ENCODE assay signal across 11 cellular contexts in genomic region chr12:66241061-66242043, GRCh38. TPM values are rescaled to one million over a fixed set of nuclear protein-coding genes. Genes with fewer than 3 reads are reported as not detected.
DNase-seq lines count a peak whose midpoint lies in the region; ATAC-seq and TF ChIP-seq lines count a peak whose summit lies in the region.
"Had no signal": no experiment of that assay in that cellular context is flagged by ENCODE, and none has a peak within 500 bp of the region (broad histone marks: within the 10 kb centered on the region; RNA-seq: fewer than 3 reads in every experiment).

No MANE protein-coding gene starts in this region.

- H3K9me3 ChIP-seq in PC-3 (ENCODE audit: low read length), result no peaks in the 10 kb centered on the region
- H3K9me3 ChIP-seq: gastrocnemius medialis had no signal

- H3K4me1 Mint-ChIP-seq in activated naive CD4-positive, alpha-beta T cell treated with anti-CD3 and anti-CD28 coated beads, Interleukin-2, amount 10 ng/mL, durations not matched to agents 7 days and 5 days, result no peaks in the 10 kb centered on the region

- no peaks in the 10 kb centered on the region for H3K36me3 Mint-ChIP-seq in activated naive CD4-positive, alpha-beta T cell treated with anti-CD3 and anti-CD28 coated beads, Interleukin-2, amount 10 ng/mL, durations not matched to agents 7 days and 5 days

- no peak overlapping the region for H2AFZ ChIP-seq in PC-3 (ENCODE audit: low read length)

- no peaks in the 10 kb centered on the region for H3K9me2 ChIP-seq in PC-3 (replicated peaks; ENCODE audit: low read length)

- no peak overlapping the region for H3K27ac Mint-ChIP-seq in activated naive CD4-positive, alpha-beta T cell treated with anti-CD3 and anti-CD28 coated beads, Interleukin-2, amount 10 ng/mL, durations not matched to agents 7 days and 5 days
- H3K27ac Mint-ChIP-seq: T-helper 2 cell treated with Interferon-gamma antibody and Interleukin-4, amounts not matched to agents 5 μg/mL and 100 μg/mL, for 36 hours had no signal

- intact Hi-C loops in PC-3 (cut with micrococcal nuclease), result no loop called here

- POLR2A ChIA-PET in PC-3 (lab: Charles Lee; ENCODE audit: unreplicated experiment), result no interaction called here

- H3K9ac ChIP-seq in PC-3 (ENCODE audit: low read length), result no peak overlapping the region

- H3K4me3 ChIP-seq in PC-3 (ENCODE audit: low read length) (no peak overlapping the region), retinal pigment epithelial cell (ENCODE audit: low read length) (no peak overlapping the region)
- H3K4me3 ChIP-seq: gastrocnemius medialis had no signal

- CTCF ChIA-PET in PC-3 (lab: Charles Lee), result no interaction called here
- CTCF ChIA-PET in activated naive CD4-positive, alpha-beta T cell treated with anti-CD3 and anti-CD28 coated beads, Interleukin-2, amount 10 ng/mL, durations not matched to agents 7 days and 5 days (lab: Charles Lee), result no interaction called here

- H3K4me1 ChIP-seq in PC-3 (ENCODE audit: insufficient read depth, low read length), result no peaks in the 10 kb centered on the region

- no peaks in the 10 kb centered on the region for H3K36me3 ChIP-seq in PC-3 (ENCODE audit: low read depth, low read length)
- H3K36me3 ChIP-seq: gastrocnemius medialis had no signal

- H4K20me1 ChIP-seq in PC-3 (ENCODE audit: low read length), result no peaks in the 10 kb centered on the region

- no peaks in the 10 kb centered on the region for H3K9me3 Mint-ChIP-seq in activated naive CD4-positive, alpha-beta T cell treated with anti-CD3 and anti-CD28 coated beads, Interleukin-2, amount 10 ng/mL, durations not matched to agents 7 days and 5 days
- H3K9me3 Mint-ChIP-seq: T-helper 2 cell treated with Interferon-gamma antibody and Interleukin-4, amounts not matched to agents 5 μg/mL and 100 μg/mL, for 36 hours had no signal

- no peak overlapping the region for H3K4me3 Mint-ChIP-seq in activated naive CD4-positive, alpha-beta T cell treated with anti-CD3 and anti-CD28 coated beads, Interleukin-2, amount 10 ng/mL, durations not matched to agents 7 days and 5 days
- H3K4me3 Mint-ChIP-seq: T-helper 2 cell treated with Interferon-gamma antibody and Interleukin-4, amounts not matched to agents 5 μg/mL and 100 μg/mL, for 36 hours had no signal

- H3K27ac ChIP-seq in PC-3 (ENCODE audit: low read length), result no peak overlapping the region
- H3K27ac ChIP-seq: gastrocnemius medialis had no signal

- H3F3A ChIP-seq in PC-3 (ENCODE audit: low read length, unreplicated experiment), result no peaks in the 10 kb centered on the region

- peak; percentile 35; the same call in 1 of the 2 replicates for ATAC-seq in PC-3
- ATAC-seq: gastrocnemius medialis had no signal

- peaks cover 4% of the 10 kb centered on the region; the same call in 1 of the 2 replicates for H3K27me3 ChIP-seq in PC-3 (ENCODE audit: low read length)

- TF ChIP-seq CTCF in PC-3 (conservative IDR thresholded peaks at IDR 0.05; ENCODE audit: low read depth, low read length), result no peak
- no peak for TF ChIP-seq CTCF in retinal pigment epithelial cell (conservative IDR thresholded peaks at IDR 0.05; ENCODE audit: low read depth, low read length)

- peak; percentile 71 for DNase-seq in H4 (ENCODE audit: low spot score)
- peak; percentile 40 for DNase-seq in PC-3
- peak; percentile 93 for DNase-seq in fibroblast of peridontal ligament (ENCODE audit: extremely low read depth)
- peak; percentile 48 for DNase-seq in retinal pigment epithelial cell (ENCODE audit: low read depth)
- DNase-seq in COR-L47 (lab: John Stamatoyannopoulos, UW), result no peak
- no peak for DNase-seq in NCI-H2227 (lab: John Stamatoyannopoulos, UW; ENCODE audit: unreplicated experiment)
- no peak for DNase-seq in NCI-H526 treated with DMSO at 0.1 percent for 48 hours (lab: John Stamatoyannopoulos, UW)
- no peak for DNase-seq in activated naive CD4-positive, alpha-beta T cell treated with anti-CD3 and anti-CD28 coated beads, Interleukin-2, amount 10 ng/mL, durations not matched to agents 7 days and 5 days
- DNase-seq: gastrocnemius medialis, NCI-H2029 treated with DMSO at 0.1 percent for 48 hours had no signal

- peaks cover 25% of the 10 kb centered on the region for H3K27me3 Mint-ChIP-seq in activated naive CD4-positive, alpha-beta T cell treated with anti-CD3 and anti-CD28 coated beads, Interleukin-2, amount 10 ng/mL, durations not matched to agents 7 days and 5 days

- H3K4me2 ChIP-seq in PC-3 (ENCODE audit: low read length), result no peak overlapping the region

- no peaks in the 10 kb centered on the region for H3K79me2 ChIP-seq in PC-3 (ENCODE audit: low read length)

- BruUV-seq in PC-3 (replicated peaks; lab: Mats Ljungman, UMichigan), result no TSS peak

RNA-seq across cellular contexts. Expression of gene IRAK3, which starts 52.3 kb away (rescaled TPM):
- total RNA-seq in H4 (2014; rRNA removed; shearing (Covaris generic)), result 0.02 TPM in 1 of 2 replicates, not detected in the other
- not detected in 2 replicates for total RNA-seq in PC-3 (2014; rRNA removed)

Comparison
In these comparisons a context has a peak if more than half of its experiments do, and no peak if none do; other contexts are left out.
1. DNase-seq: peak in H4 (single experiment), PC-3 (single experiment), fibroblast of peridontal ligament (single experiment) and retinal pigment epithelial cell (single experiment); none in COR-L47 (single experiment), NCI-H2227 (single experiment), NCI-H526 treated with DMSO at 0.1 percent for 48 hours (single experiment) and activated naive CD4-positive, alpha-beta T cell treated with anti-CD3 and anti-CD28 coated beads, Interleukin-2, amount 10 ng/mL, durations not matched to agents 7 days and 5 days (single experiment).